1 cellular context compared by ENCODE assay signal in genomic region chr6:10413850-10414765, GRCh38.
TF ChIP-seq lines count a peak whose summit lies in the region.

No MANE protein-coding gene starts in this region.

TF ChIP-seq in IMR-90, 13 proteins besides CTCF, POLR2A, EP300 and RAD21:
- TF ChIP-seq ELK1 (IDR thresholded peaks at IDR 0.05; ENCODE audit: borderline replicate concordance, low read depth, low read length) (no peak), FOS (IDR thresholded peaks at IDR 0.05; ENCODE audit: low read depth, low read length) (no peak), MAFK (IDR thresholded peaks at IDR 0.05; ENCODE audit: low read depth, low read length) (no peak), RFX5 (IDR thresholded peaks at IDR 0.05; ENCODE audit: low read depth, low read length) (no peak), MAZ (IDR thresholded peaks at IDR 0.05; ENCODE audit: borderline replicate concordance, low read depth, low read length) (no peak), NFE2L2 (IDR thresholded peaks at IDR 0.05; ENCODE audit: low read depth, low read length) (no peak)
